1 cellular context compared by ENCODE assay signal in genomic region chr17:81509687-81510523, GRCh38.
TF ChIP-seq lines count a peak whose summit lies in the region.

No MANE protein-coding gene starts in this region.

TF ChIP-seq in HepG2, 621 proteins besides CTCF, POLR2A, EP300 and RAD21 (continues in another document):
- TF ChIP-seq ZNF782 (CRISPR knock-in tag; IDR thresholded peaks at IDR 0.05; ENCODE audit: borderline replicate concordance) (no peak), ZNF362 (CRISPR knock-in tag; IDR thresholded peaks at IDR 0.05; ENCODE audit: borderline replicate concordance) (no peak), ZNF607 (CRISPR knock-in tag; IDR thresholded peaks at IDR 0.05; ENCODE audit: borderline replicate concordance) (no peak), ZNF746 (CRISPR knock-in tag; IDR thresholded peaks at IDR 0.05) (no peak), STAG1 (CRISPR knock-in tag; IDR thresholded peaks at IDR 0.05) (no peak), ZNF629 (CRISPR knock-in tag; conservative IDR thresholded peaks at IDR 0.05) (0 out of 2 replicates have a peak, but pooled peaks have one; percentile 16), CENPT (CRISPR knock-in tag; IDR thresholded peaks at IDR 0.05; ENCODE audit: low read depth) (no peak), CSRNP1 (CRISPR knock-in tag; IDR thresholded peaks at IDR 0.05) (no peak), ESRRA (CRISPR knock-in tag; IDR thresholded peaks at IDR 0.05; ENCODE audit: low read depth) (no peak), ZNF431 (CRISPR knock-in tag; IDR thresholded peaks at IDR 0.05; ENCODE audit: borderline replicate concordance, low read depth) (no peak), ZEB1 (IDR thresholded peaks at IDR 0.05; ENCODE audit: insufficient replicate concordance, low read depth) (no peak), ZNF674 (CRISPR knock-in tag; IDR thresholded peaks at IDR 0.05; ENCODE audit: low read depth) (no peak), YEATS4 (CRISPR knock-in tag; IDR thresholded peaks at IDR 0.05; ENCODE audit: borderline replicate concordance) (peak; percentile 24; the same call in 1 of the 2 replicates), ZNF264 (CRISPR knock-in tag; IDR thresholded peaks at IDR 0.05) (no peak), HNF1B (CRISPR knock-in tag; IDR thresholded peaks at IDR 0.05) (no peak), NR2C2 (CRISPR knock-in tag; IDR thresholded peaks at IDR 0.05; ENCODE audit: borderline replicate concordance) (no peak), ZNF777 (CRISPR knock-in tag; IDR thresholded peaks at IDR 0.05) (0 out of 2 replicates have a peak, but pooled peaks have one; percentile 4), THAP8 (CRISPR knock-in tag; IDR thresholded peaks at IDR 0.05; ENCODE audit: borderline replicate concordance) (no peak), HDAC1 (CRISPR knock-in tag; IDR thresholded peaks at IDR 0.05) (no peak), ZNF136 (CRISPR knock-in tag; IDR thresholded peaks at IDR 0.05; ENCODE audit: low read depth) (no peak), SMC3 (IDR thresholded peaks at IDR 0.05; ENCODE audit: low read length) (no peak), ZBTB20 (CRISPR knock-in tag; IDR thresholded peaks at IDR 0.05; ENCODE audit: borderline replicate concordance, low read depth) (no peak), STAT5B (CRISPR knock-in tag; IDR thresholded peaks at IDR 0.05) (no peak), ZFP41 (CRISPR knock-in tag; IDR thresholded peaks at IDR 0.05; ENCODE audit: borderline replicate concordance) (no peak), ZBTB21 (CRISPR knock-in tag; IDR thresholded peaks at IDR 0.05) (no peak), ZNF530 (CRISPR knock-in tag; IDR thresholded peaks at IDR 0.05; ENCODE audit: low read depth) (no peak), ZNF563 (CRISPR knock-in tag; IDR thresholded peaks at IDR 0.05) (no peak), U2AF1 (optimal IDR thresholded peaks at IDR 0.05; ENCODE audit: low read depth, low read length) (no peak), MXD4 (CRISPR knock-in tag; IDR thresholded peaks at IDR 0.05) (no peak), ZNF646 (CRISPR knock-in tag; IDR thresholded peaks at IDR 0.05) (no peak), FOXJ3 (CRISPR knock-in tag; IDR thresholded peaks at IDR 0.05; ENCODE audit: borderline replicate concordance) (no peak), SOX5 (CRISPR knock-in tag; IDR thresholded peaks at IDR 0.05; ENCODE audit: borderline replicate concordance) (no peak), NKX3-1 (CRISPR knock-in tag; IDR thresholded peaks at IDR 0.05) (0 out of 2 replicates have a peak, but pooled peaks have one; percentile 48), PHB2 (IDR thresholded peaks at IDR 0.05; ENCODE audit: partially characterized antibody) (no peak), NFE2L1 (CRISPR knock-in tag; IDR thresholded peaks at IDR 0.05; ENCODE audit: borderline replicate concordance) (no peak)
- TF ChIP-seq, protein P1, sequence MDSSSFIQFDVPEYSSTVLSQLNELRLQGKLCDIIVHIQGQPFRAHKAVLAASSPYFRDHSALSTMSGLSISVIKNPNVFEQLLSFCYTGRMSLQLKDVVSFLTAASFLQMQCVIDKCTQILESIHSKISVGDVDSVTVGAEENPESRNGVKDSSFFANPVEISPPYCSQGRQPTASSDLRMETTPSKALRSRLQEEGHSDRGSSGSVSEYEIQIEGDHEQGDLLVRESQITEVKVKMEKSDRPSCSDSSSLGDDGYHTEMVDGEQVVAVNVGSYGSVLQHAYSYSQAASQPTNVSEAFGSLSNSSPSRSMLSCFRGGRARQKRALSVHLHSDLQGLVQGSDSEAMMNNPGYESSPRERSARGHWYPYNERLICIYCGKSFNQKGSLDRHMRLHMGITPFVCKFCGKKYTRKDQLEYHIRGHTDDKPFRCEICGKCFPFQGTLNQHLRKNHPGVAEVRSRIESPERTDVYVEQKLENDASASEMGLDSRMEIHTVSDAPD (CRISPR knock-in tag; IDR thresholded peaks at IDR 0.05), result no peak
- TF ChIP-seq, protein P2, sequence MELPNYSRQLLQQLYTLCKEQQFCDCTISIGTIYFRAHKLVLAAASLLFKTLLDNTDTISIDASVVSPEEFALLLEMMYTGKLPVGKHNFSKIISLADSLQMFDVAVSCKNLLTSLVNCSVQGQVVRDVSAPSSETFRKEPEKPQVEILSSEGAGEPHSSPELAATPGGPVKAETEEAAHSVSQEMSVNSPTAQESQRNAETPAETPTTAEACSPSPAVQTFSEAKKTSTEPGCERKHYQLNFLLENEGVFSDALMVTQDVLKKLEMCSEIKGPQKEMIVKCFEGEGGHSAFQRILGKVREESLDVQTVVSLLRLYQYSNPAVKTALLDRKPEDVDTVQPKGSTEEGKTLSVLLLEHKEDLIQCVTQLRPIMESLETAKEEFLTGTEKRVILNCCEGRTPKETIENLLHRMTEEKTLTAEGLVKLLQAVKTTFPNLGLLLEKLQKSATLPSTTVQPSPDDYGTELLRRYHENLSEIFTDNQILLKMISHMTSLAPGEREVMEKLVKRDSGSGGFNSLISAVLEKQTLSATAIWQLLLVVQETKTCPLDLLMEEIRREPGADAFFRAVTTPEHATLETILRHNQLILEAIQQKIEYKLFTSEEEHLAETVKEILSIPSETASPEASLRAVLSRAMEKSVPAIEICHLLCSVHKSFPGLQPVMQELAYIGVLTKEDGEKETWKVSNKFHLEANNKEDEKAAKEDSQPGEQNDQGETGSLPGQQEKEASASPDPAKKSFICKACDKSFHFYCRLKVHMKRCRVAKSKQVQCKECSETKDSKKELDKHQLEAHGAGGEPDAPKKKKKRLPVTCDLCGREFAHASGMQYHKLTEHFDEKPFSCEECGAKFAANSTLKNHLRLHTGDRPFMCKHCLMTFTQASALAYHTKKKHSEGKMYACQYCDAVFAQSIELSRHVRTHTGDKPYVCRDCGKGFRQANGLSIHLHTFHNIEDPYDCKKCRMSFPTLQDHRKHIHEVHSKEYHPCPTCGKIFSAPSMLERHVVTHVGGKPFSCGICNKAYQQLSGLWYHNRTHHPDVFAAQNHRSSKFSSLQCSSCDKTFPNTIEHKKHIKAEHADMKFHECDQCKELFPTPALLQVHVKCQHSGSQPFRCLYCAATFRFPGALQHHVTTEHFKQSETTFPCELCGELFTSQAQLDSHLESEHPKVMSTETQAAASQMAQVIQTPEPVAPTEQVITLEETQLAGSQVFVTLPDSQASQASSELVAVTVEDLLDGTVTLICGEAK (IDR thresholded peaks at IDR 0.05), result no peak
- TF ChIP-seq, protein P2 (CRISPR knock-in tag; IDR thresholded peaks at IDR 0.05), result no peak
- TF ChIP-seq, protein P3, sequence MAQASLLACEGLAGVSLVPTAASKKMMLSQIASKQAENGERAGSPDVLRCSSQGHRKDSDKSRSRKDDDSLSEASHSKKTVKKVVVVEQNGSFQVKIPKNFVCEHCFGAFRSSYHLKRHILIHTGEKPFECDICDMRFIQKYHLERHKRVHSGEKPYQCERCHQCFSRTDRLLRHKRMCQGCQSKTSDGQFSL (CRISPR knock-in tag; IDR thresholded peaks at IDR 0.05), result no peak
